8 cellular contexts compared by ENCODE assay signal in the genomic region with DNA sequence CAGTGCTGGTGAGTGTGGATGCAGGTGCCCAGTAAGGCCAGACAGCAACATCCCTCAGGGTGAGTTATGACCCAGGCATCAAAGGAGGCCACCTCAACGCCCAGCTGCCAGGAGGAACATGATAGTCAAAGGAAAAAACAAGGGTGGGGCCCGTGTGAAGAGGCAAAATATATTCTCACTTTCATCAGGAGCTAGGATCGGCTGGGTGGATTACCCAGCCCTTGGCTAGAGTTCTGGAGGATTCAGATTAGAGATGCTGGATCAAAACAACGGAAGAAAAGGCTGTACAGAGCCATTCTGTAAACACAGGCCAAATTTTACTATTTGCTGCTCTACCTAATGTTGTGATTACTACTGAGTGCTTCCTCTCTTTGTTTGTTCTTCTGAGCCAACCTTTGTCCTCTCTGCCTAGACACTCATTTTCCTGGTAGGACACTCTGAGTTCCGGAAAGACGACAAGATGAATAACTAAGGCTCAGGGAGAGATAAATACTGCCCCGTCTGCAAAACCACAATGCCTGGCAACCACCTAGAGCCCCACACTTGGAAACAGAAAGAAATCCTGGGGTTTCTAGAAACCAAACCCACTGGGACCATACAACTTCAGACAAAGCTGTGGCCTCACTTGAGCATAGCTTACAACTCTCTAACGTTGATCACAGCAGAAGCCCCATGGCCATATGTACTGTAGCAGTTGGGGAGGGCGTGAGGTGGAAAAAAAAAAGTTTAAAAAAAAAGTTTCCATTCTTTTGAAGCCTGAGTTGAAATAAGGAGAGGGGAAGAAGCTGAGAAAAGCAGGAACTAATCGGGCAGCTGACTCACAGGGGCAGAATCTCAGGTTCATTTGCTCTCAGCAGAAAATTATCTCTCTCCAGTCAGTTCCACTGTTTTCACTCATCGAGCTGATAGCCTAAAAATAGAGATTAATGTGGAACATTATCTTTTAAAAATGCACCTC. TPM values are rescaled to one million over a fixed set of nuclear protein-coding genes. Genes with fewer than 3 reads are reported as not detected.
DNase-seq lines count a peak whose midpoint lies in the region.

No MANE protein-coding gene starts in this region.

- peak; percentile 79 for DNase-seq in activated CD4-positive, alpha-beta T cell treated with anti-CD3 and anti-CD28 coated beads, Interleukin-2, amount 10 ng/mL, durations not matched to agents 24 days and 14 days
- no peak for DNase-seq in activated CD4-positive, alpha-beta T cell treated with anti-CD3 and anti-CD28 coated beads for 4 hours
- DNase-seq in UCSD-AML1 (lab: John Stamatoyannopoulos, UW; ENCODE audit: unreplicated experiment) (peak; percentile 20), globus pallidus (ENCODE audit: low spot score) (peak; percentile 30), smooth muscle cell of the brain vasculature (ENCODE audit: low read depth, low spot score) (peak; percentile 84), iPS-NIHi7 (ENCODE audit: extremely low spot score) (no peak), cerebellar cortex (ENCODE audit: low spot score) (no peak)

- no peak overlapping the region for H3K4me3 ChIP-seq in HUES64 (ENCODE audit: low read length)

- peaks cover 11% of the 10 kb centered on the region; the same call in 1 of the 2 replicates for H3K27me3 ChIP-seq in HUES64 (ENCODE audit: insufficient read depth, low read length)

- H3K4me1 ChIP-seq in HUES64 (ENCODE audit: insufficient read depth, low read length): peaks cover 11% of the 10 kb centered on the region

- peak overlapping the region; percentile 4; the same call in 1 of the 2 replicates for H3K27ac ChIP-seq in HUES64 (ENCODE audit: low read depth, low read length)

- H3K27ac Mint-ChIP-seq in activated CD4-positive, alpha-beta T cell treated with anti-CD3 and anti-CD28 coated beads, Interleukin-2, amount 10 ng/mL, durations not matched to agents 24 days and 14 days: peak overlapping the region; percentile 81

- H3K9me3 ChIP-seq in HUES64 (ENCODE audit: insufficient read depth, low read depth, low read length): no peaks in the 10 kb centered on the region

- no peaks in the 10 kb centered on the region for H3K9me3 Mint-ChIP-seq in activated CD4-positive, alpha-beta T cell treated with anti-CD3 and anti-CD28 coated beads, Interleukin-2, amount 10 ng/mL, durations not matched to agents 24 days and 14 days

- no peaks in the 10 kb centered on the region for H3K36me3 ChIP-seq in HUES64 (ENCODE audit: insufficient read depth, low read length)

- 56% methylated on average over 9 of the region's 11 CpGs for WGBS in HUES64

- H3K4me1 Mint-ChIP-seq in activated CD4-positive, alpha-beta T cell treated with anti-CD3 and anti-CD28 coated beads, Interleukin-2, amount 10 ng/mL, durations not matched to agents 24 days and 14 days: peaks cover 44% of the 10 kb centered on the region

- H3K36me3 Mint-ChIP-seq in activated CD4-positive, alpha-beta T cell treated with anti-CD3 and anti-CD28 coated beads, Interleukin-2, amount 10 ng/mL, durations not matched to agents 24 days and 14 days (ENCODE audit: low read depth): no peaks in the 10 kb centered on the region

- H3K27me3 Mint-ChIP-seq in activated CD4-positive, alpha-beta T cell treated with anti-CD3 and anti-CD28 coated beads, Interleukin-2, amount 10 ng/mL, durations not matched to agents 24 days and 14 days: no peaks in the 10 kb centered on the region

- H3K4me3 Mint-ChIP-seq in activated CD4-positive, alpha-beta T cell treated with anti-CD3 and anti-CD28 coated beads, Interleukin-2, amount 10 ng/mL, durations not matched to agents 24 days and 14 days: peak overlapping the region; percentile 65

- H3K9ac ChIP-seq in HUES64 (ENCODE audit: low read depth, low read length): no peak overlapping the region

- intact Hi-C loops in activated CD4-positive, alpha-beta T cell treated with anti-CD3 and anti-CD28 coated beads, Interleukin-2, amount 10 ng/mL, durations not matched to agents 24 days and 14 days (cut with micrococcal nuclease): loop anchor here (1.0 to 5.0 kb wide), 2 partner anchors 35 to 45 kb away; no protein-coding TSS in a partner anchor

RNA-seq across cellular contexts. Expression of gene PMAIP1, which starts 17.8 kb away (rescaled TPM):
- total RNA-seq in activated CD4-positive, alpha-beta T cell treated with anti-CD3 and anti-CD28 coated beads, Interleukin-2, amount 10 ng/mL, durations not matched to agents 24 days and 14 days: 52.5 and 54.6 TPM in 2 replicates
- 63.6 TPM for polyA plus RNA-seq in HUES64 (2013, experiment 1 of 2)
- polyA plus RNA-seq in HUES64 (2013, experiment 2 of 2): 70.6 TPM

Comparison
In these comparisons a context has a peak if more than half of its experiments do, and no peak if none do; other contexts are left out.
1. DNase-seq: peak in activated CD4-positive, alpha-beta T cell treated with anti-CD3 and anti-CD28 coated beads, Interleukin-2, amount 10 ng/mL, durations not matched to agents 24 days and 14 days (single experiment), UCSD-AML1 (single experiment), globus pallidus (single experiment) and smooth muscle cell of the brain vasculature (single experiment); none in activated CD4-positive, alpha-beta T cell treated with anti-CD3 and anti-CD28 coated beads for 4 hours (0 of 2), iPS-NIHi7 (single experiment) and cerebellar cortex (single experiment).